ENCODE assay signal across 8 cellular contexts in genomic region chr3:182795383-182795782, GRCh38. TPM values are rescaled to one million over a fixed set of nuclear protein-coding genes. Genes with fewer than 3 reads are reported as not detected.
DNase-seq lines count a peak whose midpoint lies in the region; ATAC-seq, FAIRE-seq and TF ChIP-seq lines count a peak whose summit lies in the region.

No MANE protein-coding gene starts in this region.

- peaks cover 28% of the 10 kb centered on the region for H3K4me1 Mint-ChIP-seq in T-helper 2 cell treated with Interferon-gamma antibody and Interleukin-4, amounts not matched to agents 5 μg/mL and 100 μg/mL, for 36 hours (ENCODE audit: low read depth)
- H3K4me1 Mint-ChIP-seq in endodermal cell = peaks cover 11% of the 10 kb centered on the region

- FAIRE-seq in A549 (lab: Jason Lieb, UNC) (no peak), GM18507 (lab: Jason Lieb, UNC) (peak; percentile 91)

- H3K36me3 ChIP-seq in endodermal cell (ENCODE audit: control insufficient read depth, insufficient read depth, low read length) (no peaks in the 10 kb centered on the region), prostate gland (no peaks in the 10 kb centered on the region)

- ATAC-seq in A549 (no peak), HG03442 (IDR thresholded peaks at IDR 0.05; ENCODE audit: unreplicated experiment) (peak; percentile 22), HG02852 (IDR thresholded peaks at IDR 0.05; ENCODE audit: unreplicated experiment) (no peak)

- peaks cover 30% of the 10 kb centered on the region for H3K36me3 Mint-ChIP-seq in T-helper 2 cell treated with Interferon-gamma antibody and Interleukin-4, amounts not matched to agents 5 μg/mL and 100 μg/mL, for 36 hours (ENCODE audit: low read depth)
- H3K36me3 Mint-ChIP-seq in endodermal cell (ENCODE audit: low read depth) = no peaks in the 10 kb centered on the region

- H3K9me3 Mint-ChIP-seq in T-helper 2 cell treated with Interferon-gamma antibody and Interleukin-4, amounts not matched to agents 5 μg/mL and 100 μg/mL, for 36 hours = no peaks in the 10 kb centered on the region
- H3K9me3 Mint-ChIP-seq in endodermal cell = no peaks in the 10 kb centered on the region

- intact Hi-C loops in prostate gland (cut with DNase I) = loop anchor here (5.0 kb wide), 1 partner anchor 182 kb away; no protein-coding TSS in a partner anchor

- peak overlapping the region; percentile 92 for H3K27ac Mint-ChIP-seq in T-helper 2 cell treated with Interferon-gamma antibody and Interleukin-4, amounts not matched to agents 5 μg/mL and 100 μg/mL, for 36 hours
- H3K27ac Mint-ChIP-seq in endodermal cell = no peak overlapping the region

- H3K4me3 Mint-ChIP-seq in T-helper 2 cell treated with Interferon-gamma antibody and Interleukin-4, amounts not matched to agents 5 μg/mL and 100 μg/mL, for 36 hours = peak overlapping the region; percentile 95
- H3K4me3 Mint-ChIP-seq in endodermal cell = peak overlapping the region; percentile 95

- H3K4me1 ChIP-seq in A549 (peaks cover 10% of the 10 kb centered on the region), endodermal cell (ENCODE audit: control insufficient read depth, insufficient read depth, low read length) (no peaks in the 10 kb centered on the region), prostate gland (replicated peaks) (peaks cover 5% of the 10 kb centered on the region)

- TF ChIP-seq RAD21 in A549 (conservative IDR thresholded peaks at IDR 0.05 in 1 of 2, IDR thresholded peaks at IDR 0.05 in 1 of 2) = no peak

- no peak overlapping the region for H3K9ac ChIP-seq in endodermal cell (ENCODE audit: extremely low read depth, low read length, poor library complexity, severe bottlenecking)

- no peaks in the 10 kb centered on the region for H3K27me3 Mint-ChIP-seq in T-helper 2 cell treated with Interferon-gamma antibody and Interleukin-4, amounts not matched to agents 5 μg/mL and 100 μg/mL, for 36 hours (ENCODE audit: low read depth)
- H3K27me3 Mint-ChIP-seq in endodermal cell (ENCODE audit: insufficient read depth) = peaks cover 17% of the 10 kb centered on the region

- no peak for TF ChIP-seq EP300 in A549 (IDR thresholded peaks at IDR 0.05)

- no peak for TF ChIP-seq POLR2A in A549 (IDR thresholded peaks at IDR 0.05; ENCODE audit: low read length)
- TF ChIP-seq POLR2A in prostate gland (IDR thresholded peaks at IDR 0.05) = no peak

- CTCF ChIA-PET in A549 (lab: Yijun Ruan, JAX) = interaction anchor here (0.6 kb wide), 1 partner anchor 389 kb away, joined by 5 read pairs; no protein-coding TSS in a partner anchor

- H3K4me2 ChIP-seq in A549 = peak overlapping the region; percentile 80

- no peaks in the 10 kb centered on the region for H3K9me3 ChIP-seq in A549
- no peaks in the 10 kb centered on the region for H3K9me3 ChIP-seq in endodermal cell (ENCODE audit: control insufficient read depth, low read length)
- no peaks in the 10 kb centered on the region for H3K9me3 ChIP-seq in prostate gland

- H3K27me3 ChIP-seq in endodermal cell (ENCODE audit: control insufficient read depth, insufficient read depth, low read length, poor library complexity, severe bottlenecking) = peaks cover 23% of the 10 kb centered on the region
- H3K27me3 ChIP-seq in prostate gland (replicated peaks; ENCODE audit: insufficient read depth) = no peaks in the 10 kb centered on the region

- DNase-seq in A549 (ENCODE audit: low read depth in 1 of 2, low spot score in 1 of 2) (no peak), GM18507 (ENCODE audit: extremely low spot score, insufficient read length, low read depth) (no peak), endodermal cell (no peak), prostate gland (ENCODE audit: low spot score) (peak; percentile 76), amniotic stem cell (lab: John Stamatoyannopoulos, UW) (no peak)
- peak; percentile 45 for DNase-seq in T-helper 2 cell treated with Interferon-gamma antibody and Interleukin-4, amounts not matched to agents 5 μg/mL and 100 μg/mL, for 36 hours (ENCODE audit: low spot score)

- H3K4me3 ChIP-seq in A549 (no peak overlapping the region; the same call in 2 of the 3 replicates), endodermal cell (ENCODE audit: low read length) (peak overlapping the region; percentile 94), prostate gland (peak overlapping the region in 1 of 2 donors; percentile 83)

- TF ChIP-seq CTCF in A549 (IDR thresholded peaks at IDR 0.05) (no peak), endodermal cell (conservative IDR thresholded peaks at IDR 0.05) (no peak), prostate gland (IDR thresholded peaks at IDR 0.05) (no peak)

- POLR2A ChIA-PET in A549 (lab: Yijun Ruan, JAX) = no interaction called here

- H3K27ac ChIP-seq in A549 = no peak overlapping the region
- no peak overlapping the region for H3K27ac ChIP-seq in endodermal cell (ENCODE audit: low read depth, low read length)
- H3K27ac ChIP-seq in prostate gland = peak overlapping the region; percentile 94 to 97

- WGBS in A549 (ENCODE audit: missing lambda C conversion rate) = 90% methylated on average over 3 of the region's 3 CpGs
- 75 to 94% methylated on average over 3 of the region's 3 CpGs for WGBS in endodermal cell (ENCODE audit: insufficient coverage in 1 of 2, insufficient read length in 1 of 2), 2 experiments
- WGBS in prostate gland = 18% methylated on average over 3 of the region's 3 CpGs

TF ChIP-seq in A549, 52 proteins besides CTCF, POLR2A, EP300 and RAD21:
- no peak for TF ChIP-seq EHF (CRISPR knock-in tag; IDR thresholded peaks at IDR 0.05)

RNA-seq across cellular contexts. Expression of gene ATP11B, which starts 2.1 kb away (rescaled TPM):
- 16.5 and 17.2 TPM in 2 replicates for polyA plus RNA-seq in A549 (2011; rRNA removed)
- 2.3 and 2.6 TPM in 2 replicates for polyA plus RNA-seq in A549 (2012; cell fraction: cytosol; rRNA removed)
- polyA plus RNA-seq in A549 (2012; cell fraction: nucleus; rRNA removed) = 1.8 and 2.9 TPM in 2 replicates
- 9.1 to 10.1 TPM (median 10.0 TPM) in 3 replicates for polyA plus RNA-seq in A549 (2017; fragmentation: RNase III; extraction: RNeasy Plus Mini Kit Qiagen cat#74134 plus additional on column Dnase treatment)
- polyA minus RNA-seq in A549 (2011; rRNA and poly(A)+ RNA removed) = 11.2 and 13.3 TPM in 2 replicates
- 10 to 100 TPM; 23.6 to 27.8 TPM for total RNA-seq in endodermal cell
- 25.5 TPM for polyA plus RNA-seq in endodermal cell (2013, experiment 1 of 2)
- polyA plus RNA-seq in endodermal cell (2013, experiment 2 of 2) = 26.7 TPM
- total RNA-seq in prostate gland = 100 to 1,000 TPM; 120 to 122 TPM

Comparison
In these comparisons a context has a peak if more than half of its experiments do, and no peak if none do; other contexts are left out.
1. DNase-seq: peak in T-helper 2 cell treated with Interferon-gamma antibody and Interleukin-4, amounts not matched to agents 5 μg/mL and 100 μg/mL, for 36 hours (single experiment) and prostate gland (single experiment); none in A549 (0 of 2), GM18507 (single experiment), endodermal cell (single experiment) and amniotic stem cell (single experiment).
2. H3K27ac ChIP-seq: peak in prostate gland (2 of 2); none in A549 (0 of 2) and endodermal cell (single experiment).
3. RNA of gene ATP11B, which starts 2.1 kb away (total RNA-seq): 120 to 122 TPM in prostate gland; 23.6 to 27.8 TPM in endodermal cell; every median in the first group is over 4 times any median in the second.